Comparison of ENCODE assay signal across 8 cellular contexts in the genomic region with DNA sequence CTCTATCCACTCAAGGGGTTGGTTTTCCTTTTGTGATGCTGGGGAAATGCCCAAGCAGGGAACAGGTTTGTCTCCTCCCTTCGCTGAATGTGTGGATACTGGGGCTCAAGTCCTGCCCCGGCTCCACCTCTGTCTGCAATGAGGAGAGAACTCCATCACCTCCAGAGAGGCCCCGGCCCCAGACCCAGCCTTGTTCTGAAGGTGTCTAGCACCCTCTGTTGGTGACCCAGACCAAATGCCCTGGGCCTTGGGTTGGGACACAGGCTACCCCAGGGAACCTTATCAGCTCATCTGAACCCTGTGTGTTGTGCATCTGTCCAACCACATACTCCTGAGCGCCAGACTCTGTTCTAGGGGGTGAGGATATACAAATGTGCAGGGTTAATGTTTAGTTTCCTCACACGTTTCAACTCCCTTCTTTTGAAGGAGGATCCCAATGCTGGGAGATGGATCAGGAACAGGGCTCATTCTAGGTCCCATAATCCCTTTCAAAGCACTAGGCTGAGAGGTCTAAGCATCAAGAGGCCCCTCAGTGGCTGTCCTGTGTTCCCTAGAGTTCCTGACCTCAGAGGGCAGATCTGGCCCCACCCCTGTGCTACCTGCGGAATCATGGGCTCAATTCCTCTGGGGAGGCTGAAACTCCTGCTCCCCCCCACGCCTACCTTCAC.
A peak's percentile ranks its signal among the peaks of the same experiment; 100 is the strongest.
DNase-seq lines count a peak whose midpoint lies in the region; ATAC-seq and TF ChIP-seq lines count a peak whose summit lies in the region.

No MANE protein-coding gene starts in this region.

- H3K27ac ChIP-seq in colonic mucosa (no peak overlapping the region), lower lobe of right lung (no peak overlapping the region)

- ATAC-seq in GM18498 (IDR thresholded peaks at IDR 0.05; ENCODE audit: unreplicated experiment), result peak; percentile 55
- peak; percentile 97 for ATAC-seq in WTC11
- ATAC-seq in lower lobe of right lung, result peak; percentile 68 to 69
- ATAC-seq in HG02571 (IDR thresholded peaks at IDR 0.05; ENCODE audit: unreplicated experiment), result no peak

- POLR2A ChIA-PET in WTC11 (lab: Charles Lee), result interaction anchor here (1.1 kb wide), 1 partner anchor 112 kb away, joined by 3 read pairs; a partner anchor contains a TSS

- H3K36me3 ChIP-seq in MG63 (no peaks in the 10 kb centered on the region), colonic mucosa (no peaks in the 10 kb centered on the region), lower lobe of right lung (no peaks in the 10 kb centered on the region)

- no peak overlapping the region for H3K27ac Mint-ChIP-seq in WTC11

- H3K27me3 Mint-ChIP-seq in WTC11 (ENCODE audit: low read depth), result no peaks in the 10 kb centered on the region; the same call in 1 of the 2 replicates

- no peak overlapping the region for H3K4me3 Mint-ChIP-seq in WTC11

- H3K4me1 ChIP-seq in colonic mucosa (no peaks in the 10 kb centered on the region), lower lobe of right lung (no peaks in the 10 kb centered on the region)

- no peak overlapping the region for H3K9ac ChIP-seq in colonic mucosa (ENCODE audit: low read depth in 2 of 2, low read length in 2 of 2)

- intact Hi-C loops in colonic mucosa (cut with DNase I) (loop anchor here (2.0 kb wide), 1 partner anchor 199 kb away; no protein-coding TSS in a partner anchor), lower lobe of right lung (cut with DNase I) (no loop called here)

- DNase-seq in 8988T (peak; percentile 57), MG63 (peak; percentile 53), WTC11 (ENCODE audit: low spot score) (peak; percentile 81), colonic mucosa (peak; percentile 35), lower lobe of right lung (no peak), superior temporal gyrus (ENCODE audit: extremely low spot score) (peak; percentile 15)

- H3K36me3 Mint-ChIP-seq in WTC11, result no peaks in the 10 kb centered on the region

- H3K27me3 ChIP-seq in MG63, result no peaks in the 10 kb centered on the region
- no peaks in the 10 kb centered on the region for H3K27me3 ChIP-seq in colonic mucosa
- H3K27me3 ChIP-seq in lower lobe of right lung (ENCODE audit: low read depth), result peaks cover 5% of the 10 kb centered on the region

- peaks cover 14% of the 10 kb centered on the region for H3K9me3 Mint-ChIP-seq in WTC11

- peak; percentile 76 for TF ChIP-seq CTCF in WTC11 (IDR thresholded peaks at IDR 0.05)
- peak; percentile 53 for TF ChIP-seq CTCF in colonic mucosa (IDR thresholded peaks at IDR 0.05)
- peak; percentile 42 for TF ChIP-seq CTCF in lower lobe of right lung (IDR thresholded peaks at IDR 0.05)

- H3K4me3 ChIP-seq in MG63 (no peak overlapping the region), colonic mucosa (no peak overlapping the region), lower lobe of right lung (no peak overlapping the region)

- H3K4me1 Mint-ChIP-seq in WTC11, result peaks cover 12% of the 10 kb centered on the region

- H3K9me3 ChIP-seq in MG63 (no peaks in the 10 kb centered on the region), colonic mucosa (no peaks in the 10 kb centered on the region), lower lobe of right lung (no peaks in the 10 kb centered on the region)

- CTCF ChIA-PET in WTC11 (lab: Charles Lee), result interaction anchor here (0.5 to 3.9 kb wide), 24 partner anchors 10 to 405 kb away, joined by 3 to 66 read pairs (median 4); a partner anchor contains a TSS

TF ChIP-seq in WTC11, 78 proteins besides CTCF, POLR2A, EP300 and RAD21:
- TF ChIP-seq, protein P1, sequence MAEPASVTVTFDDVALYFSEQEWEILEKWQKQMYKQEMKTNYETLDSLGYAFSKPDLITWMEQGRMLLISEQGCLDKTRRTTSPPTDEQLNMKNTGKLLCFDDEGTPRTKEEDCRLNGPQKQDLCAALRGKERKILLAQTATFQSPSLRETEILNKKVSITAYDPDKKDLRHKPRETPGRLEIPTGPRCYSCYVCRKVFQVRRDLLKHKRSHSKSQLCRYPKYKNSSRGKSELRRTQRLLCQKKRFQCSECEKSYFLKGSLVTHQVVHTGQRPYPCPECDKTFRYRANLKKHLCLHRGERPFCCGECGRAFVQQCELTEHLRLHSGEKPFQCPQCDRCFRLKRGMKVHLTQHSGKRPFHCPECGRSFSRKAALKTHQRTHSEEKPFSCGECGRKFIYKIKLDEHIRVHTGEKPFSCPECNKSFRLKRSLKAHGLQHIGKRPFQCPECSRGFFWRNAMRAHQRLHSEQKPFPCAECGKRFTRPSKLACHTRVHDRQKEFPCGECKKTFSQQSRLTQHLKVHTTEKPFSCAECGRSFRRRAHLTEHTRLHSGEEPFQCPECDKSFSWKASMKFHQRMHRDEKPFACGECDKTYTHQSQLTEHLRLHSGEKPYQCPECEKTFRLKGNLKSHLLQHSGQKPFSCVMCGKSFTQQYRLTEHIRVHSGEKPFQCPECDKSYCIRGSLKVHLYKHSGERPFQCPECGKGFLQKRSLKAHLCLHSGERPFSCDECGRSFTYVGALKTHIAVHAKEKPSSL (CRISPR knock-in tag; conservative IDR thresholded peaks at IDR 0.05), result no peak
- TF ChIP-seq, protein P2, sequence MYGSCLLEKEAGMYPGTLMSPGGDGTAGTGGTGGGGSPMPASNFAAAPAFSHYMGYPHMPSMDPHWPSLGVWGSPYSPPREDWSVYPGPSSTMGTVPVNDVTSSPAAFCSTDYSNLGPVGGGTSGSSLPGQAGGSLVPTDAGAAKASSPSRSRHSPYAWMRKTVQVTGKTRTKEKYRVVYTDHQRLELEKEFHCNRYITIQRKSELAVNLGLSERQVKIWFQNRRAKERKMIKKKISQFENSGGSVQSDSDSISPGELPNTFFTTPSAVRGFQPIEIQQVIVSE (CRISPR knock-in tag; IDR thresholded peaks at IDR 0.05; ENCODE audit: borderline replicate concordance), result no peak
- TF ChIP-seq, protein P3, sequence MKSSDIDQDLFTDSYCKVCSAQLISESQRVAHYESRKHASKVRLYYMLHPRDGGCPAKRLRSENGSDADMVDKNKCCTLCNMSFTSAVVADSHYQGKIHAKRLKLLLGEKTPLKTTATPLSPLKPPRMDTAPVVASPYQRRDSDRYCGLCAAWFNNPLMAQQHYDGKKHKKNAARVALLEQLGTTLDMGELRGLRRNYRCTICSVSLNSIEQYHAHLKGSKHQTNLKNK (CRISPR knock-in tag; IDR thresholded peaks at IDR 0.05), result no peak
- no peak for TF ChIP-seq ZNF317 (CRISPR knock-in tag; IDR thresholded peaks at IDR 0.05; ENCODE audit: borderline replicate concordance, low read depth)
- TF ChIP-seq, protein P4, sequence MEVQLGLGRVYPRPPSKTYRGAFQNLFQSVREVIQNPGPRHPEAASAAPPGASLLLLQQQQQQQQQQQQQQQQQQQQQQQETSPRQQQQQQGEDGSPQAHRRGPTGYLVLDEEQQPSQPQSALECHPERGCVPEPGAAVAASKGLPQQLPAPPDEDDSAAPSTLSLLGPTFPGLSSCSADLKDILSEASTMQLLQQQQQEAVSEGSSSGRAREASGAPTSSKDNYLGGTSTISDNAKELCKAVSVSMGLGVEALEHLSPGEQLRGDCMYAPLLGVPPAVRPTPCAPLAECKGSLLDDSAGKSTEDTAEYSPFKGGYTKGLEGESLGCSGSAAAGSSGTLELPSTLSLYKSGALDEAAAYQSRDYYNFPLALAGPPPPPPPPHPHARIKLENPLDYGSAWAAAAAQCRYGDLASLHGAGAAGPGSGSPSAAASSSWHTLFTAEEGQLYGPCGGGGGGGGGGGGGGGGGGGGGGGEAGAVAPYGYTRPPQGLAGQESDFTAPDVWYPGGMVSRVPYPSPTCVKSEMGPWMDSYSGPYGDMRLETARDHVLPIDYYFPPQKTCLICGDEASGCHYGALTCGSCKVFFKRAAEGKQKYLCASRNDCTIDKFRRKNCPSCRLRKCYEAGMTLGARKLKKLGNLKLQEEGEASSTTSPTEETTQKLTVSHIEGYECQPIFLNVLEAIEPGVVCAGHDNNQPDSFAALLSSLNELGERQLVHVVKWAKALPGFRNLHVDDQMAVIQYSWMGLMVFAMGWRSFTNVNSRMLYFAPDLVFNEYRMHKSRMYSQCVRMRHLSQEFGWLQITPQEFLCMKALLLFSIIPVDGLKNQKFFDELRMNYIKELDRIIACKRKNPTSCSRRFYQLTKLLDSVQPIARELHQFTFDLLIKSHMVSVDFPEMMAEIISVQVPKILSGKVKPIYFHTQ (CRISPR knock-in tag; IDR thresholded peaks at IDR 0.05), result no peak
